9 cellular contexts compared by ENCODE assay signal in the genomic region with DNA sequence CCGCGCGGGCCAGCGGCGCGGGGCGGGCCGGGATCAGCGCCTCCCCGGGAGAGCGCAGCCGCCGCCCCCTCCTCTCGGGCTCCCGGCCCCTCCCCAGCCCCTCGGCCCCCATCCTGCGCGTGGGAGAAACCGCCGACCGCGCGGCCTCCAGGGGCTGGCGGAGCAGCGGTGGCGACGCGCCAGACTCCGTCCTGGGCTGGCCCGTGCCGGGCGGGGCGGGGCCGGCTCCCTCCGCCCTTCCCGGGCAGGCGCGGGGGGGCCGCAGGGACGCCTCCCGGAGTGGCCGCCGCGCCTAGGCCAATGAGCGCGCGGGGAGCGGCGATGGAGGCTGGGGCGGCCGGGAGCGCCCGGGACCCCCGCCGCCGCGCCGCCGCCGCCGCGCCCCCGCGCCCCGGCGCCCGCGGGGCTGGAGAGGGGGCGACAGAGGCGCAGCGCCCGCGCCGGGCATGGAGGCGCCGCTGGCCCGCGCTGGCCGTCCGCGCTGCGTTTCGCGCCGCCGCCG. TPM values are rescaled to one million over a fixed set of nuclear protein-coding genes. Genes with fewer than 3 reads are reported as not detected.
DNase-seq lines count a peak whose midpoint lies in the region; ATAC-seq and TF ChIP-seq lines count a peak whose summit lies in the region.
"Had no signal": no experiment of that assay in that cellular context is flagged by ENCODE, and none has a peak within 500 bp of the region (broad histone marks: within the 10 kb centered on the region; RNA-seq: fewer than 3 reads in every experiment).

No MANE protein-coding gene starts in this region.

- H3K79me2 ChIP-seq in mammary epithelial cell (ENCODE audit: insufficient read depth, low read length), result no peaks in the 10 kb centered on the region

- dilution Hi-C loops in mammary epithelial cell (cut with HindIII; ENCODE audit: low sequenced_read_pairs), result no loop called here

- H3K9me3 ChIP-seq in HUES48 (ENCODE audit: control insufficient read depth, insufficient read depth, low read length), result no peaks in the 10 kb centered on the region
- no peaks in the 10 kb centered on the region for H3K9me3 ChIP-seq in mammary epithelial cell (replicated peaks; ENCODE audit: insufficient read depth, low read length)
- H3K9me3 ChIP-seq in thymus (ENCODE audit: control insufficient read depth), result no peaks in the 10 kb centered on the region

- 0% methylated on average over 6 of the region's 87 CpGs for WGBS in mammary epithelial cell (ENCODE audit: low coverage, missing lambda C conversion rate)
- under 1% methylated on average over 87 of the region's 87 CpGs for WGBS in thymus

- H2AFZ ChIP-seq in mammary epithelial cell (ENCODE audit: low read depth, low read length), result peak overlapping the region; percentile 82

- DNase-seq in GM06990 (ENCODE audit: extremely low read depth, insufficient read length) (no peak), mammary epithelial cell (peak; percentile 66), kidney glomerular epithelial cell (lab: John Stamatoyannopoulos, UW) (peak; percentile 60), occipital lobe (lab: John Stamatoyannopoulos, UW) (no peak)
- no peak for DNase-seq in activated naive CD4-positive, alpha-beta T cell treated with anti-CD3 and anti-CD28 coated beads, Interleukin-2, amount 50 U/mL, for 16 hours

- no TSS peak for BruUV-seq in mammary epithelial cell (replicated peaks; lab: Mats Ljungman, UMichigan)

- H3K4me3 ChIP-seq in GM06990 (replicated peaks; ENCODE audit: low read depth, low read length) (peak overlapping the region; percentile 55; the same call in 1 of the 2 replicates), HUES48 (ENCODE audit: low read depth, low read length) (peak overlapping the region; percentile 69; the same call in 1 of the 2 replicates), mammary epithelial cell (replicated peaks in 1 of 3; ENCODE audit: insufficient read depth in 1 of 3, low read depth in 2 of 3, low read length in 3 of 3) (peak overlapping the region; percentile 49 to 69 (median 61)), thymus (ENCODE audit: low read length) (peak overlapping the region; percentile 39)

- no peaks in the 10 kb centered on the region for H3K36me3 ChIP-seq in GM06990 (ENCODE audit: control insufficient read depth, insufficient read depth, low read length)
- no peaks in the 10 kb centered on the region for H3K36me3 ChIP-seq in HUES48 (ENCODE audit: control insufficient read depth, insufficient read depth, low read length)
- H3K36me3 ChIP-seq in mammary epithelial cell (ENCODE audit: insufficient read depth, low read length), result no peaks in the 10 kb centered on the region
- no peaks in the 10 kb centered on the region for H3K36me3 ChIP-seq in thymus (ENCODE audit: control insufficient read depth, insufficient read depth)

- no peak for TF ChIP-seq CTCF in GM06990 (IDR thresholded peaks at IDR 0.05; ENCODE audit: insufficient read depth, low read length, poor library complexity, severe bottlenecking)
- TF ChIP-seq CTCF in mammary epithelial cell (conservative IDR thresholded peaks at IDR 0.05 in 1 of 2, IDR thresholded peaks at IDR 0.05 in 1 of 2; ENCODE audit: extremely low read depth in 1 of 2, insufficient read depth in 1 of 2, low read depth in 1 of 2, low read length in 2 of 2), result no peak

- CTCF ChIA-PET in mammary epithelial cell (lab: Charles Lee; ENCODE audit: low non-redundant PET), result no interaction called here

- in situ Hi-C loops in mammary epithelial cell (cut with MboI; ENCODE audit: low sequenced_read_pairs in 2 of 2), result no loop called here

- no peak for ATAC-seq in HG03039 (IDR thresholded peaks at IDR 0.05; ENCODE audit: unreplicated experiment)

- H3K4me2 ChIP-seq in mammary epithelial cell (ENCODE audit: insufficient read depth, low read depth, low read length), result peak overlapping the region; percentile 95

- peaks cover 3% of the 10 kb centered on the region; the same call in 1 of the 2 replicates for H3K27me3 ChIP-seq in GM06990 (replicated peaks; ENCODE audit: control insufficient read depth, insufficient read depth, low read length)
- H3K27me3 ChIP-seq in HUES48 (ENCODE audit: control insufficient read depth, insufficient read depth, low read length), result peaks cover 80% of the 10 kb centered on the region
- no peaks in the 10 kb centered on the region for H3K27me3 ChIP-seq in mammary epithelial cell (ENCODE audit: insufficient read depth, low read length)
- H3K27me3 ChIP-seq in thymus (ENCODE audit: control insufficient read depth, insufficient read depth), result peaks cover 43% of the 10 kb centered on the region

- H3K9ac ChIP-seq in HUES48 (ENCODE audit: low read depth, low read length), result no peak overlapping the region
- H3K9ac ChIP-seq in mammary epithelial cell (ENCODE audit: insufficient read depth, low read length), result peak overlapping the region; percentile 29

- H3K27ac ChIP-seq in HUES48 (ENCODE audit: low read depth, low read length), result no peak overlapping the region
- peak overlapping the region; percentile 10 for H3K27ac ChIP-seq in mammary epithelial cell (ENCODE audit: insufficient read depth, low read depth, low read length)
- H3K27ac ChIP-seq in thymus (ENCODE audit: low read depth), result no peak overlapping the region

- no peaks in the 10 kb centered on the region for H3K4me1 ChIP-seq in HUES48 (ENCODE audit: control insufficient read depth, insufficient read depth, low read length)
- H3K4me1 ChIP-seq in mammary epithelial cell (ENCODE audit: insufficient read depth, low read length), result peaks cover 41% of the 10 kb centered on the region
- no peaks in the 10 kb centered on the region for H3K4me1 ChIP-seq in thymus (ENCODE audit: control insufficient read depth, insufficient read depth, low read length)

- intact Hi-C loops in mammary epithelial cell (cut with micrococcal nuclease), result loop anchor here (5.0 kb wide), 1 partner anchor 41 kb away; no protein-coding TSS in a partner anchor

- no peaks in the 10 kb centered on the region for H4K20me1 ChIP-seq in mammary epithelial cell (ENCODE audit: insufficient read depth, low read length)

RNA-seq across cellular contexts. Expression of gene KCNIP3, which starts 49.1 kb away (rescaled TPM):
- total RNA-seq in mammary epithelial cell (10 to 100 TPM in 1 of 2 donors, 1 to 10 TPM in 1; 4.8 to 14.8 TPM), occipital lobe (6.9 TPM)
- polyA plus RNA-seq in mammary epithelial cell (5.4 TPM), thymus (5.3 TPM)
- polyA minus RNA-seq in mammary epithelial cell, result 3.7 TPM
- total RNA-seq: T-helper 1 cell treated with Interleukin-12 subunit alpha and Interleukin-12 subunit beta and Interleukin-4 antibody, amounts not matched to agents 30 ng/mL and 1 ng/mL, for 36 hours had no signal

RNA-seq across cellular contexts. Expression of gene FAHD2A, which starts 56.2 kb away (rescaled TPM):
- total RNA-seq in mammary epithelial cell, result 10 to 100 TPM; 23.8 to 26.8 TPM
- polyA plus RNA-seq in mammary epithelial cell, result 30.1 TPM
- 62.2 TPM for polyA minus RNA-seq in mammary epithelial cell
- 16.9 TPM for polyA plus RNA-seq in thymus
- 8.7 TPM for total RNA-seq in occipital lobe

Comparison
In these comparisons a context has a peak if more than half of its experiments do, and no peak if none do; other contexts are left out.
1. DNase-seq: peak in mammary epithelial cell (single experiment) and kidney glomerular epithelial cell (single experiment); none in GM06990 (single experiment), occipital lobe (single experiment) and activated naive CD4-positive, alpha-beta T cell treated with anti-CD3 and anti-CD28 coated beads, Interleukin-2, amount 50 U/mL, for 16 hours (single experiment).
2. Peak in every context shown above with its lines, with median percentiles within 50 percentile points of each other: H3K4me3 ChIP-seq.